In genomic region chr22:19891350-19892248, GRCh38 we compare ENCODE assay signal across 8 cellular contexts. TPM values are rescaled to one million over a fixed set of nuclear protein-coding genes. Genes with fewer than 3 reads are reported as not detected.
A peak's percentile ranks its signal among the peaks of the same experiment; 100 is the strongest.
DNase-seq lines count a peak whose midpoint lies in the region; FAIRE-seq and TF ChIP-seq lines count a peak whose summit lies in the region.

No MANE protein-coding gene starts in this region.

- H3K27ac Mint-ChIP-seq in activated naive CD8-positive, alpha-beta T cell: peak overlapping the region; percentile 98

- H3K4me2 ChIP-seq in keratinocyte (ENCODE audit: control insufficient read depth, extremely low read depth, insufficient read depth, low read depth, low read length): peak overlapping the region; percentile 78

- H3K36me3 ChIP-seq in keratinocyte (ENCODE audit: control insufficient read depth in 2 of 2, extremely low read depth in 1 of 2, insufficient read depth in 2 of 2, low read length in 2 of 2): no peaks in the 10 kb centered on the region

- H3K4me3 ChIP-seq in GM12865 (ENCODE audit: low read depth, low read length) (no peak overlapping the region), keratinocyte (ENCODE audit: control insufficient read depth in 2 of 3, extremely low read depth in 1 of 3, insufficient read depth in 2 of 3, low read depth in 1 of 3, low read length in 3 of 3) (peak overlapping the region in 2 of 3 experiments; percentile 32 to 33)

- no peaks in the 10 kb centered on the region for H3K27me3 ChIP-seq in keratinocyte (ENCODE audit: control insufficient read depth, extremely low read depth, insufficient read depth, low read length)

- peak; percentile 86 for FAIRE-seq in keratinocyte (lab: Jason Lieb, UNC)

- no peaks in the 10 kb centered on the region for H3K27me3 Mint-ChIP-seq in activated naive CD8-positive, alpha-beta T cell

- no peaks in the 10 kb centered on the region for H4K20me1 ChIP-seq in keratinocyte (ENCODE audit: control insufficient read depth, extremely low read depth, insufficient read depth, low read length)

- peak overlapping the region; percentile 81 for H3K27ac ChIP-seq in keratinocyte (ENCODE audit: control insufficient read depth, insufficient read depth, low read length)

- TF ChIP-seq CTCF in GM12865 (IDR thresholded peaks at IDR 0.05; ENCODE audit: insufficient read depth, low read depth, low read length, missing control alignments) (no peak), keratinocyte (optimal IDR thresholded peaks at IDR 0.05 in 1 of 3, IDR thresholded peaks at IDR 0.05 in 1 of 3, conservative IDR thresholded peaks at IDR 0.05 in 1 of 3; ENCODE audit: extremely low read depth in 1 of 3, insufficient read depth in 2 of 3, low read length in 3 of 3) (no peak)

- H3K4me1 ChIP-seq in keratinocyte (ENCODE audit: control insufficient read depth, extremely low read depth, insufficient read depth, low read length): peaks cover 36% of the 10 kb centered on the region

- no peaks in the 10 kb centered on the region for H3K9me3 Mint-ChIP-seq in activated naive CD8-positive, alpha-beta T cell (ENCODE audit: low read depth)

- H2AFZ ChIP-seq in keratinocyte (ENCODE audit: control insufficient read depth, low read length): peak overlapping the region; percentile 43

- no peaks in the 10 kb centered on the region for H3K79me2 ChIP-seq in keratinocyte (ENCODE audit: control insufficient read depth, insufficient read depth, low read length)

- dilution Hi-C loops in keratinocyte (cut with MboI; ENCODE audit: extremely low pct_ligation_motif_present, low sequenced_read_pairs): no loop called here

- H3K9me3 ChIP-seq in keratinocyte (ENCODE audit: control insufficient read depth, low read depth, low read length): no peaks in the 10 kb centered on the region

- H3K9ac ChIP-seq in keratinocyte (ENCODE audit: control insufficient read depth, extremely low read depth, insufficient read depth, low read length): peak overlapping the region; percentile 67

- H3K9me1 ChIP-seq in keratinocyte (ENCODE audit: control insufficient read depth, extremely low read depth, insufficient read depth, low read length): no peaks in the 10 kb centered on the region

- DNase-seq in GM12865 (ENCODE audit: low read depth) (peak; percentile 58), Kasumi-1 (lab: John Stamatoyannopoulos, UW) (peak; percentile 95 to 96), SKM-1 treated with dmso at 0.1 percent for 144 hours (lab: John Stamatoyannopoulos, UW; ENCODE audit: unreplicated experiment) (peak; percentile 31), keratinocyte (ENCODE audit: low read depth, low spot score) (peak; percentile 46), RPMI8226 (no peak), pons (ENCODE audit: low spot score) (no peak)
- DNase-seq in stimulated activated CD4-positive, alpha-beta T cell treated with anti-CD3 and anti-CD28 coated beads, Interleukin-4, amount 100 ng/mL, for 4 hours: peak; percentile 74 to 91

- H3K4me1 Mint-ChIP-seq in activated naive CD8-positive, alpha-beta T cell (ENCODE audit: low read depth): peaks cover 86% of the 10 kb centered on the region

- peak overlapping the region; percentile 83 for H3K4me3 Mint-ChIP-seq in activated naive CD8-positive, alpha-beta T cell

- H3K36me3 Mint-ChIP-seq in activated naive CD8-positive, alpha-beta T cell: no peaks in the 10 kb centered on the region

RNA-seq across cellular contexts. Expression of gene GNB1L, which starts 36.9 kb away (rescaled TPM):
- polyA plus RNA-seq in keratinocyte: 2.0 to 4.1 TPM (median 2.4 TPM) in 3 replicates
- polyA plus RNA-seq in keratinocyte (2011; ENCODE audit: low read depth): 5.8 TPM
- 1.2 and 2.9 TPM in 2 replicates for polyA plus RNA-seq in keratinocyte (2011; cell fraction: cytosol; rRNA removed)
- polyA plus RNA-seq in keratinocyte (2011; cell fraction: nucleus; rRNA removed): 1.8 and 2.1 TPM in 2 replicates
- polyA plus RNA-seq in keratinocyte (2012; ENCODE audit: low replicate concordance): 7.2 and 8.4 TPM in 2 replicates
- polyA minus RNA-seq in keratinocyte: 0.49 to 2.0 TPM (median 1.2 TPM) in 3 replicates
- polyA minus RNA-seq in keratinocyte (2011; cell fraction: cytosol; rRNA and poly(A)+ RNA removed): 11.3 TPM
- polyA minus RNA-seq in keratinocyte (2011; cell fraction: nucleus; rRNA and poly(A)+ RNA removed): 2.2 and 3.4 TPM in 2 replicates

RNA-seq across cellular contexts. Expression of gene RTL10, which starts 36.9 kb away (rescaled TPM):
- 12.9 to 23.4 TPM (median 18.2 TPM) in 3 replicates for polyA plus RNA-seq in keratinocyte
- 6.1 TPM for polyA plus RNA-seq in keratinocyte (2011; ENCODE audit: low read depth)
- polyA plus RNA-seq in keratinocyte (2011; cell fraction: cytosol; rRNA removed): 9.3 and 14.5 TPM in 2 replicates
- 32.8 and 44.8 TPM in 2 replicates for polyA plus RNA-seq in keratinocyte (2011; cell fraction: nucleus; rRNA removed)
- 16.5 and 19.8 TPM in 2 replicates for polyA plus RNA-seq in keratinocyte (2012; ENCODE audit: low replicate concordance)
- 26.9 to 120 TPM (median 32.7 TPM) in 3 replicates for polyA minus RNA-seq in keratinocyte
- polyA minus RNA-seq in keratinocyte (2011; cell fraction: cytosol; rRNA and poly(A)+ RNA removed): 13.6 TPM
- 19.3 and 28.2 TPM in 2 replicates for polyA minus RNA-seq in keratinocyte (2011; cell fraction: nucleus; rRNA and poly(A)+ RNA removed)

RNA-seq across cellular contexts. Expression of gene COMT, which starts 50.0 kb away (rescaled TPM):
- 130 to 225 TPM (median 139 TPM) in 3 replicates for polyA plus RNA-seq in keratinocyte
- 48.0 TPM for polyA plus RNA-seq in keratinocyte (2011; ENCODE audit: low read depth)
- 86.7 and 217 TPM in 2 replicates for polyA plus RNA-seq in keratinocyte (2011; cell fraction: cytosol; rRNA removed)
- 187 and 206 TPM in 2 replicates for polyA plus RNA-seq in keratinocyte (2011; cell fraction: nucleus; rRNA removed)
- 146 and 212 TPM in 2 replicates for polyA plus RNA-seq in keratinocyte (2012; ENCODE audit: low replicate concordance)
- polyA minus RNA-seq in keratinocyte: 68.4 to 164 TPM (median 70.9 TPM) in 3 replicates
- polyA minus RNA-seq in keratinocyte (2011; cell fraction: cytosol; rRNA and poly(A)+ RNA removed): 238 TPM
- 73.4 and 85.4 TPM in 2 replicates for polyA minus RNA-seq in keratinocyte (2011; cell fraction: nucleus; rRNA and poly(A)+ RNA removed)

RNA-seq across cellular contexts. Expression of gene TXNRD2, which starts 50.0 kb away (rescaled TPM):
- 12.9 to 18.6 TPM (median 16.0 TPM) in 3 replicates for polyA plus RNA-seq in keratinocyte
- 2.3 TPM for polyA plus RNA-seq in keratinocyte (2011; ENCODE audit: low read depth)
- 7.3 and 14.2 TPM in 2 replicates for polyA plus RNA-seq in keratinocyte (2011; cell fraction: cytosol; rRNA removed)
- 16.4 and 18.1 TPM in 2 replicates for polyA plus RNA-seq in keratinocyte (2011; cell fraction: nucleus; rRNA removed)
- polyA plus RNA-seq in keratinocyte (2012; ENCODE audit: low replicate concordance): 10.1 and 20.8 TPM in 2 replicates
- polyA minus RNA-seq in keratinocyte: 8.9 to 29.3 TPM (median 11.3 TPM) in 3 replicates
- polyA minus RNA-seq in keratinocyte (2011; cell fraction: cytosol; rRNA and poly(A)+ RNA removed): 12.1 TPM
- 11.1 and 14.0 TPM in 2 replicates for polyA minus RNA-seq in keratinocyte (2011; cell fraction: nucleus; rRNA and poly(A)+ RNA removed)

Comparison
In these comparisons a context has a peak if more than half of its experiments do, and no peak if none do; other contexts are left out.
1. DNase-seq: peak in GM12865 (single experiment), Kasumi-1 (2 of 2), SKM-1 treated with dmso at 0.1 percent for 144 hours (single experiment), keratinocyte (single experiment) and stimulated activated CD4-positive, alpha-beta T cell treated with anti-CD3 and anti-CD28 coated beads, Interleukin-4, amount 100 ng/mL, for 4 hours (2 of 2); none in RPMI8226 (single experiment) and pons (single experiment).